2 cellular contexts compared by ENCODE assay signal in genomic region chr2:25650249-25650648, GRCh38.
TF ChIP-seq lines count a peak whose summit lies in the region.

No MANE protein-coding gene starts in this region.

TF ChIP-seq in HepG2, 621 proteins besides CTCF, POLR2A, EP300 and RAD21:
- TF ChIP-seq CCAR2 (optimal IDR thresholded peaks at IDR 0.05; ENCODE audit: low read depth, low read length) = no peak
- no peak for TF ChIP-seq GZF1 (CRISPR knock-in tag; IDR thresholded peaks at IDR 0.05)
- no peak for TF ChIP-seq ZNF724P (CRISPR knock-in tag; IDR thresholded peaks at IDR 0.05; ENCODE audit: borderline replicate concordance)
- no peak for TF ChIP-seq FIP1L1 (IDR thresholded peaks at IDR 0.05; ENCODE audit: borderline replicate concordance, insufficient read depth, low read depth, low read length)
- TF ChIP-seq TEAD3 (CRISPR knock-in tag; optimal IDR thresholded peaks at IDR 0.05; ENCODE audit: borderline replicate concordance) = no peak
- TF ChIP-seq EHMT2 (IDR thresholded peaks at IDR 0.05; ENCODE audit: borderline replicate concordance, low read depth, low read length) = no peak
- no peak for TF ChIP-seq JUNB (CRISPR knock-in tag; IDR thresholded peaks at IDR 0.05; ENCODE audit: borderline replicate concordance)
- TF ChIP-seq TCF12 (IDR thresholded peaks at IDR 0.05) = no peak
- TF ChIP-seq TCF12 (CRISPR knock-in tag; IDR thresholded peaks at IDR 0.05) = no peak
- TF ChIP-seq FOXJ3 (CRISPR knock-in tag; IDR thresholded peaks at IDR 0.05; ENCODE audit: borderline replicate concordance) = no peak
- TF ChIP-seq E2F2 (CRISPR knock-in tag; IDR thresholded peaks at IDR 0.05; ENCODE audit: borderline replicate concordance) = no peak
- no peak for TF ChIP-seq ZNF740 (CRISPR knock-in tag; IDR thresholded peaks at IDR 0.05)
- no peak for TF ChIP-seq HIC2 (CRISPR knock-in tag; IDR thresholded peaks at IDR 0.05; ENCODE audit: low read depth)
- no peak for TF ChIP-seq TRIM22 (IDR thresholded peaks at IDR 0.05)
- TF ChIP-seq TEF (CRISPR knock-in tag; IDR thresholded peaks at IDR 0.05) = no peak
- TF ChIP-seq KDM2A (CRISPR knock-in tag; IDR thresholded peaks at IDR 0.05; ENCODE audit: borderline replicate concordance, low read depth) = no peak
- TF ChIP-seq STAT5B (CRISPR knock-in tag; IDR thresholded peaks at IDR 0.05) = no peak
- no peak for TF ChIP-seq ZNF567 (CRISPR knock-in tag; IDR thresholded peaks at IDR 0.05; ENCODE audit: borderline replicate concordance)
- no peak for TF ChIP-seq RORA (CRISPR knock-in tag; IDR thresholded peaks at IDR 0.05)

TF ChIP-seq in endothelial cell of umbilical vein, 7 proteins besides CTCF, POLR2A, EP300 and RAD21:
- TF ChIP-seq POLR2AphosphoS5 (IDR thresholded peaks at IDR 0.05; ENCODE audit: insufficient read depth, low read depth, low read length) (no peak), MAX (IDR thresholded peaks at IDR 0.05; ENCODE audit: insufficient read depth, insufficient read length) (no peak), MYC (IDR thresholded peaks at IDR 0.05; ENCODE audit: low read depth, low read length) (no peak), GATA2 (IDR thresholded peaks at IDR 0.05; ENCODE audit: insufficient read depth, insufficient read length, low read depth, low read length) (no peak), FOS (IDR thresholded peaks at IDR 0.05; ENCODE audit: borderline replicate concordance, insufficient read depth, low read length) (no peak), JUN (IDR thresholded peaks at IDR 0.05; ENCODE audit: borderline replicate concordance, insufficient read depth, insufficient read length, low read depth) (no peak), EZH2 (IDR thresholded peaks at IDR 0.05; ENCODE audit: borderline replicate concordance, low read depth, low read length, severe bottlenecking) (no peak)
